In genomic region chr4:127747883-127748282, GRCh38 we compare ENCODE assay signal across 31 cellular contexts. TPM values are rescaled to one million over a fixed set of nuclear protein-coding genes. Genes with fewer than 3 reads are reported as not detected.
"Had no signal": no experiment of that assay in that cellular context is flagged by ENCODE, and none has a peak within 500 bp of the region (broad histone marks: within the 10 kb centered on the region; RNA-seq: fewer than 3 reads in every experiment).

No MANE protein-coding gene starts in this region.

- H3K9me3 ChIP-seq: lower lobe of right lung, ovary, vagina had no signal

- H2AFZ ChIP-seq: hepatocyte had no signal

- H3K4me1 ChIP-seq: heart right ventricle, lower lobe of right lung, spleen, tibial nerve, vagina had no signal

- H3K4me3 ChIP-seq: heart right ventricle, hepatocyte, lower lobe of right lung, ovary, spleen, tibial nerve, vagina had no signal

- H3K27ac ChIP-seq: heart right ventricle, hepatocyte, lower lobe of right lung, ovary, spleen, tibial nerve, vagina had no signal

- H3K4me2 ChIP-seq: hepatocyte had no signal

- H3K79me2 ChIP-seq: hepatocyte had no signal

- H3K4me3 Mint-ChIP-seq: naive B cell; natural killer cell; stimulated activated memory B cell treated with anti-CD40 and anti-IgM and Interleukin-4, amounts not matched to agents 10 μg/mL and 1 μg/mL and 100 μg/mL, for 72 hours; stimulated activated naive CD8-positive, alpha-beta T cell treated with anti-CD3 and anti-CD28 coated beads, Interleukin-15, amount 100 ng/mL, for 72 hours; type B pancreatic cell had no signal

- ATAC-seq: heart right ventricle; lower lobe of right lung; natural killer cell; right cardiac atrium; sciatic nerve; stimulated activated memory B cell treated with anti-CD40 and anti-IgM and Interleukin-4, amounts not matched to agents 10 μg/mL and 1 μg/mL and 100 μg/mL, for 72 hours; stimulated activated naive CD8-positive, alpha-beta T cell treated with anti-CD3 and anti-CD28 coated beads, Interleukin-15, amount 100 ng/mL, for 72 hours had no signal

- H3K27me3 ChIP-seq: hepatocyte, ovary, tibial nerve, vagina had no signal

- H3K4me1 Mint-ChIP-seq: naive B cell; natural killer cell; stimulated activated memory B cell treated with anti-CD40 and anti-IgM and Interleukin-4, amounts not matched to agents 10 μg/mL and 1 μg/mL and 100 μg/mL, for 72 hours; stimulated activated naive CD8-positive, alpha-beta T cell treated with anti-CD3 and anti-CD28 coated beads, Interleukin-15, amount 100 ng/mL, for 72 hours had no signal

- H3K36me3 ChIP-seq: heart right ventricle, lower lobe of right lung, ovary, spleen, tibial nerve, vagina had no signal

- H3K27me3 Mint-ChIP-seq: progenitor cell of endocrine pancreas had no signal

- H3K36me3 Mint-ChIP-seq: naive B cell; stimulated activated memory B cell treated with anti-CD40 and anti-IgM and Interleukin-4, amounts not matched to agents 10 μg/mL and 1 μg/mL and 100 μg/mL, for 72 hours; type B pancreatic cell had no signal

- DNase-seq: heart right ventricle; islet precursor cell; lower lobe of right lung; mammary epithelial cell; mesenchymal stem cell; naive B cell; natural killer cell; ovary; retina; right cardiac atrium; small intestine; spleen; stimulated activated CD4-positive, alpha-beta T cell treated with anti-CD3 and anti-CD28 coated beads, Interleukin-2, amount 100 ng/mL, for 48 hours; stimulated activated CD4-positive, alpha-beta T cell treated with anti-CD3 and anti-CD28 coated beads, Interleukin-4, amount 100 ng/mL, for 4 hours; stimulated activated CD8-positive, alpha-beta memory T cell treated with anti-CD3 and anti-CD28 coated beads, Interleukin-4, amount 100 ng/mL, for 48 hours; stimulated activated naive CD4-positive, alpha-beta T cell treated with Interleukin-2 at 50 U/mL for 16 hours; stimulated activated naive CD8-positive, alpha-beta T cell treated with anti-CD3 and anti-CD28 coated beads, Interleukin-15, amount 100 ng/mL, for 72 hours; substantia nigra had no signal

- H3K27ac Mint-ChIP-seq: naive B cell; natural killer cell; progenitor cell of endocrine pancreas; stimulated activated memory B cell treated with anti-CD40 and anti-IgM and Interleukin-4, amounts not matched to agents 10 μg/mL and 1 μg/mL and 100 μg/mL, for 72 hours; type B pancreatic cell had no signal

RNA-seq across cellular contexts. Expression of gene SLC25A31, which starts 17.7 kb away (rescaled TPM):
- total RNA-seq: heart right ventricle, hepatocyte, kidney epithelial cell, liver, lower lobe of right lung, mammary epithelial cell, mucosa of gallbladder, natural killer cell, omental fat pad, ovary, progenitor cell of endocrine pancreas, right cardiac atrium, sciatic nerve, spleen, temporal lobe, tibial nerve, ureter, vagina had no signal
- polyA plus RNA-seq: heart right ventricle, hepatocyte, liver, mammary epithelial cell, right cardiac atrium, small intestine had no signal

RNA-seq across cellular contexts. Expression of gene HSPA4L, which starts 34.2 kb away (rescaled TPM):
- total RNA-seq: natural killer cell had no signal
